In the genomic region with DNA sequence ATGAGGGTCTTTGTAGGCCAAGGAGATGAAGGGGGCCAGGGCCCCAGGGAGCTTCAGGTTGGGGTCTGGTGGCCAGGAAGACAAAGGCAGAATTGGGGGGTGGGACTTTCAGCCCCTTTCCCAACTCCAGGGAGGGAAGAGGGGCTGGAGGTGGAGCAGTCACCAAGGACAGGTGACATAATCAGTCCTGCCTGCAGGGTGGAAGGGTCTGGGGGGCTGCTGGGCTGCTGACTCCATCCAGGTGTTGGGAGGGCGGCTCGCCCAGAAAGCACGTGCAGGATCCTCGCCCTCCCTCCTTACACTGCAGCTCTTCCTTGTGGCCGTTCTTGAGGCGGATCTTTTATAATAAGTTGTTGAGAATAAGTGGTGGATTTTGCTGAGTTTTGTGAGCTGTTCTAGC, we compare ENCODE assay signal across 14 cellular contexts.
"Had no signal": no experiment of that assay in that cellular context is flagged by ENCODE, and none has a peak within 500 bp of the region (broad histone marks: within the 10 kb centered on the region; RNA-seq: fewer than 3 reads in every experiment).

No MANE protein-coding gene starts in this region.

- H3K27ac ChIP-seq: cardiac muscle cell, uterus had no signal

- H3K36me3 ChIP-seq: cardiac muscle cell, transverse colon, uterus had no signal

- H3K4me1 ChIP-seq: uterus had no signal

- H3K4me1 Mint-ChIP-seq: activated naive CD8-positive, alpha-beta T cell treated with anti-CD3 and anti-CD28 coated beads for 36 hours had no signal

- H3K4me3 ChIP-seq: cardiac muscle cell, lung, uterus had no signal

- H3K9me3 ChIP-seq: transverse colon, uterus had no signal

- DNase-seq: activated CD4-positive, alpha-beta T cell treated with anti-CD3 and anti-CD28 coated beads, Interleukin-2, amount 50 U/mL, for 48 hours; activated gamma-delta T cell treated with Interleukin-2 at 50 U/mL for 16 hours; activated naive CD8-positive, alpha-beta T cell treated with anti-CD3 and anti-CD28 coated beads for 36 hours; amniotic stem cell; dermis blood vessel endothelial cell; effector memory CD4-positive, alpha-beta T cell; nephron progenitor cell; T-helper 17 cell; transverse colon; uterus had no signal

- H3K9me3 Mint-ChIP-seq: activated naive CD8-positive, alpha-beta T cell treated with anti-CD3 and anti-CD28 coated beads for 36 hours; nephron progenitor cell; stimulated activated naive CD8-positive, alpha-beta T cell treated with anti-CD3 and anti-CD28 coated beads, Interleukin-15, Interleukin-2, amounts not matched to agents 100 ng/mL and 50 ng/mL, for 24 hours had no signal

- H3K27ac Mint-ChIP-seq: activated naive CD8-positive, alpha-beta T cell treated with anti-CD3 and anti-CD28 coated beads for 36 hours; progenitor cell of endocrine pancreas; stimulated activated naive CD8-positive, alpha-beta T cell treated with anti-CD3 and anti-CD28 coated beads, Interleukin-15, Interleukin-2, amounts not matched to agents 100 ng/mL and 50 ng/mL, for 24 hours; T-helper 17 cell had no signal

- H3K4me3 Mint-ChIP-seq: activated naive CD8-positive, alpha-beta T cell treated with anti-CD3 and anti-CD28 coated beads for 36 hours; stimulated activated naive CD8-positive, alpha-beta T cell treated with anti-CD3 and anti-CD28 coated beads, Interleukin-15, Interleukin-2, amounts not matched to agents 100 ng/mL and 50 ng/mL, for 24 hours; T-helper 17 cell had no signal

- H3K27me3 ChIP-seq: cardiac muscle cell, uterus had no signal

- ATAC-seq: T-helper 17 cell had no signal

- H3K36me3 Mint-ChIP-seq: activated naive CD8-positive, alpha-beta T cell treated with anti-CD3 and anti-CD28 coated beads for 36 hours had no signal
